Comparison of ENCODE assay signal across 8 cellular contexts in genomic region chr3:172289583-172289982, GRCh38.
A peak's percentile ranks its signal among the peaks of the same experiment; 100 is the strongest.
DNase-seq lines count a peak whose midpoint lies in the region; ATAC-seq and TF ChIP-seq lines count a peak whose summit lies in the region.

No MANE protein-coding gene starts in this region.

- TF ChIP-seq POLR2A in right lobe of liver (IDR thresholded peaks at IDR 0.05) = no peak

- no peaks in the 10 kb centered on the region for H3K36me3 ChIP-seq in CD4-positive, alpha-beta memory T cell (ENCODE audit: insufficient read depth, low read length)
- H3K36me3 ChIP-seq in ascending aorta = peaks cover 10 to 24% of the 10 kb centered on the region in 2 donors
- peaks cover 0 to 15% (median 6%) of the 10 kb centered on the region in 4 donors for H3K36me3 ChIP-seq in right lobe of liver

- peaks cover 45 to 46% of the 10 kb centered on the region in 2 donors for H3K36me3 Mint-ChIP-seq in CD4-positive, alpha-beta memory T cell

- DNase-seq in CD4-positive, alpha-beta memory T cell = no peak
- DNase-seq in HEK293T (ENCODE audit: extremely low spot score) = peak; percentile 22
- DNase-seq in ascending aorta (ENCODE audit: low spot score in 2 of 2) = no peak
- peak in 2 of 3 donors; percentile 49 to 62 for DNase-seq in right lobe of liver
- no peak for DNase-seq in NCI-H1105 (lab: John Stamatoyannopoulos, UW)
- DNase-seq in GF-D8 (lab: John Stamatoyannopoulos, UW) = no peak

- H3K27ac ChIP-seq in CD4-positive, alpha-beta memory T cell (ENCODE audit: low read depth, low read length) = no peak overlapping the region
- H3K27ac ChIP-seq in ascending aorta (peak overlapping the region; percentile 34 to 38), right lobe of liver (peak overlapping the region in 1 of 3 donors; percentile 29)

- no peak overlapping the region for H3K4me3 ChIP-seq in CD4-positive, alpha-beta memory T cell (ENCODE audit: low read length in 2 of 2)
- no peak overlapping the region for H3K4me3 ChIP-seq in ascending aorta
- no peak overlapping the region for H3K4me3 ChIP-seq in right lobe of liver

- TF ChIP-seq CTCF in ascending aorta (IDR thresholded peaks at IDR 0.05) = peak; percentile 34 to 60 (median 40)
- TF ChIP-seq CTCF in right lobe of liver (IDR thresholded peaks at IDR 0.05) = peak; percentile 27 to 43 (median 36)

- peak overlapping the region in 4 of 7 donors; percentile 4 to 42 (median 34) for H3K27ac Mint-ChIP-seq in CD4-positive, alpha-beta memory T cell

- H3K9me3 ChIP-seq in CD4-positive, alpha-beta memory T cell (ENCODE audit: control insufficient read depth in 1 of 2, low read length in 2 of 2) = no peaks in the 10 kb centered on the region
- H3K9me3 ChIP-seq in ascending aorta (no peaks in the 10 kb centered on the region), right lobe of liver (no peaks in the 10 kb centered on the region)

- intact Hi-C loops in CD4-positive, alpha-beta memory T cell (cut with micrococcal nuclease) = no loop called here
- intact Hi-C loops in ascending aorta (cut with DNase I) = no loop called here
- intact Hi-C loops in right lobe of liver (cut with DNase I) = no loop called here

- POLR2A ChIA-PET in CD4-positive, alpha-beta memory T cell (lab: Charles Lee; ENCODE audit: partially characterized antibody) = no interaction called here
- POLR2A ChIA-PET in HEK293T (lab: Yijun Ruan, JAX) = no interaction called here

- no peaks in the 10 kb centered on the region for H3K27me3 Mint-ChIP-seq in CD4-positive, alpha-beta memory T cell

- CTCF ChIA-PET in CD4-positive, alpha-beta memory T cell (lab: Charles Lee; ENCODE audit: partially characterized antibody) = no interaction called here
- CTCF ChIA-PET in HEK293T (lab: Yijun Ruan, JAX) = interaction anchor here (1.0 kb wide), 1 partner anchor 9 kb away, joined by 3 read pairs; no protein-coding TSS in a partner anchor

- WGBS in right lobe of liver (ENCODE audit: insufficient coverage, low coverage, low lambda C conversion rate, missing lambda C conversion rate) = 55% methylated on average over 1 of the region's 6 CpGs

- peaks cover 14 to 31% (median 17%) of the 10 kb centered on the region in 4 donors for H3K4me1 Mint-ChIP-seq in CD4-positive, alpha-beta memory T cell

- no peaks in the 10 kb centered on the region for H3K4me1 ChIP-seq in CD4-positive, alpha-beta memory T cell (ENCODE audit: insufficient read depth, low read length)
- H3K4me1 ChIP-seq in ascending aorta (peaks cover 0 to 15% of the 10 kb centered on the region in 2 donors), right lobe of liver (peaks cover 0 to 12% (median 0%) of the 10 kb centered on the region in 4 donors)

- peak; percentile 62 to 81 (median 70) for ATAC-seq in right lobe of liver
- ATAC-seq in GM21619 (IDR thresholded peaks at IDR 0.05; ENCODE audit: unreplicated experiment) = no peak
- ATAC-seq in GM21526 (IDR thresholded peaks at IDR 0.05; ENCODE audit: low FRiP score, unreplicated experiment) = no peak

- peaks cover 0 to 2% (median 0%) of the 10 kb centered on the region in 8 donors for H3K9me3 Mint-ChIP-seq in CD4-positive, alpha-beta memory T cell

- no peak overlapping the region for H3K4me3 Mint-ChIP-seq in CD4-positive, alpha-beta memory T cell

- no peaks in the 10 kb centered on the region for H3K27me3 ChIP-seq in CD4-positive, alpha-beta memory T cell (ENCODE audit: insufficient read depth, low read length)
- no peaks in the 10 kb centered on the region for H3K27me3 ChIP-seq in ascending aorta
- H3K27me3 ChIP-seq in right lobe of liver = no peaks in the 10 kb centered on the region

TF ChIP-seq in HEK293T, 16 proteins besides CTCF, POLR2A, EP300 and RAD21:
- TF ChIP-seq ELF4 (IDR thresholded peaks at IDR 0.05) (no peak), ZNF384 (IDR thresholded peaks at IDR 0.05) (no peak), FOXA1 (IDR thresholded peaks at IDR 0.05) (no peak), SP1 (IDR thresholded peaks at IDR 0.05) (no peak), L3MBTL2 (conservative IDR thresholded peaks at IDR 0.05) (no peak), SUZ12 (IDR thresholded peaks at IDR 0.05) (no peak), FOXM1 (IDR thresholded peaks at IDR 0.05; ENCODE audit: borderline replicate concordance) (no peak), BHLHE40 (IDR thresholded peaks at IDR 0.05; ENCODE audit: borderline replicate concordance) (no peak), PKNOX1 (IDR thresholded peaks at IDR 0.05) (no peak), TARDBP (IDR thresholded peaks at IDR 0.05) (no peak), FOXK2 (IDR thresholded peaks at IDR 0.05) (no peak), CTBP1 (IDR thresholded peaks at IDR 0.05; ENCODE audit: borderline replicate concordance) (no peak), HDGF (IDR thresholded peaks at IDR 0.05; ENCODE audit: borderline replicate concordance) (no peak), ARNT (IDR thresholded peaks at IDR 0.05) (no peak), NFRKB (IDR thresholded peaks at IDR 0.05) (no peak), LEF1 (IDR thresholded peaks at IDR 0.05; ENCODE audit: borderline replicate concordance) (no peak)

Comparison
In these comparisons a context has a peak if more than half of its experiments do, and no peak if none do; other contexts are left out.
1. DNase-seq: peak in HEK293T (single experiment) and right lobe of liver (2 of 3); none in CD4-positive, alpha-beta memory T cell (0 of 5), ascending aorta (0 of 2), NCI-H1105 (single experiment) and GF-D8 (single experiment).
2. ATAC-seq: peak in right lobe of liver (4 of 4); none in GM21619 (single experiment) and GM21526 (single experiment).